ENCODE assay signal across 2 cellular contexts in the genomic region with DNA sequence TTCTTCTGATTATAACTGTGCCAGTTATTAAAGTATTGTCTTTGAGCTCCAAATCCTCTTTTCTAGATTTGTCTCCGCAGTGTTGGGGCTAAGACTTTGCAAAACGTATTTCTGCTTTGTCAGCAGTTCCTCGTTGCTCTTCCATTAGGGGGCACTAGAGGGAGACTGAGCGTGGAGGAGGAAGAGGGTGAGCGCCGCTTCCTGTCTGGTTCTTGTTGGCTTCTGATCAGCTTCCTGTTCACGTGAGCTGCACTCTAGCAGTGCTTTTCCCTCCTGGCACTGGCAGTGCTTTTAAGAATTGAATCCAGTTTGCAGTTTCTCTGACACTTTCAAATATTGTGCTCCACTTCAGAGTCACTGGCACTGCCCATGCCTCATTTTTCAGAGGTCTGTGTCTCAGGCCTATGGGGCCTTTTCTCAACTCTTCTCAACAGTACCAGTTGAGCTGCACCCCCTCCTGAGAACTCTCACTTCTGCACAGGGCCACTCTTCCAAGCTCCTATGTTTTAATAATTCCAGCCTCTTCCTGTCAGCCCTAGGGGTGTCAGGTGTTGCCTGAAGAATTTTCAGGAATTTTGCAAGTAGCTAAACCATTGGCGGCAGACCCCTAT.
TF ChIP-seq lines count a peak whose summit lies in the region.

No MANE protein-coding gene starts in this region.

TF ChIP-seq in SK-N-SH, 30 proteins besides CTCF, POLR2A, EP300 and RAD21 (continued from another document):
- TF ChIP-seq, protein P1, sequence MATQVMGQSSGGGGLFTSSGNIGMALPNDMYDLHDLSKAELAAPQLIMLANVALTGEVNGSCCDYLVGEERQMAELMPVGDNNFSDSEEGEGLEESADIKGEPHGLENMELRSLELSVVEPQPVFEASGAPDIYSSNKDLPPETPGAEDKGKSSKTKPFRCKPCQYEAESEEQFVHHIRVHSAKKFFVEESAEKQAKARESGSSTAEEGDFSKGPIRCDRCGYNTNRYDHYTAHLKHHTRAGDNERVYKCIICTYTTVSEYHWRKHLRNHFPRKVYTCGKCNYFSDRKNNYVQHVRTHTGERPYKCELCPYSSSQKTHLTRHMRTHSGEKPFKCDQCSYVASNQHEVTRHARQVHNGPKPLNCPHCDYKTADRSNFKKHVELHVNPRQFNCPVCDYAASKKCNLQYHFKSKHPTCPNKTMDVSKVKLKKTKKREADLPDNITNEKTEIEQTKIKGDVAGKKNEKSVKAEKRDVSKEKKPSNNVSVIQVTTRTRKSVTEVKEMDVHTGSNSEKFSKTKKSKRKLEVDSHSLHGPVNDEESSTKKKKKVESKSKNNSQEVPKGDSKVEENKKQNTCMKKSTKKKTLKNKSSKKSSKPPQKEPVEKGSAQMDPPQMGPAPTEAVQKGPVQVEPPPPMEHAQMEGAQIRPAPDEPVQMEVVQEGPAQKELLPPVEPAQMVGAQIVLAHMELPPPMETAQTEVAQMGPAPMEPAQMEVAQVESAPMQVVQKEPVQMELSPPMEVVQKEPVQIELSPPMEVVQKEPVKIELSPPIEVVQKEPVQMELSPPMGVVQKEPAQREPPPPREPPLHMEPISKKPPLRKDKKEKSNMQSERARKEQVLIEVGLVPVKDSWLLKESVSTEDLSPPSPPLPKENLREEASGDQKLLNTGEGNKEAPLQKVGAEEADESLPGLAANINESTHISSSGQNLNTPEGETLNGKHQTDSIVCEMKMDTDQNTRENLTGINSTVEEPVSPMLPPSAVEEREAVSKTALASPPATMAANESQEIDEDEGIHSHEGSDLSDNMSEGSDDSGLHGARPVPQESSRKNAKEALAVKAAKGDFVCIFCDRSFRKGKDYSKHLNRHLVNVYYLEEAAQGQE (IDR thresholded peaks at IDR 0.05; ENCODE audit: low read depth, low read length) = no peak
- TF ChIP-seq POLR2AphosphoS5 (IDR thresholded peaks at IDR 0.05; ENCODE audit: low read depth, low read length) = no peak
TF ChIP-seq in SK-N-SH: peak in this region for 1.

TF ChIP-seq in SK-N-SH treated with all-trans-retinoic acid at 6 μM for 48 hours, 23 proteins besides CTCF, POLR2A, EP300 and RAD21 (continued from another document):
- no peak for TF ChIP-seq BACH2 (CRISPR knock-in tag; IDR thresholded peaks at IDR 0.05; ENCODE audit: borderline replicate concordance)
- no peak for TF ChIP-seq ESRRG (CRISPR knock-in tag; IDR thresholded peaks at IDR 0.05)
TF ChIP-seq in SK-N-SH treated with all-trans-retinoic acid at 6 μM for 48 hours: peak in this region for 0.
